Comparison of ENCODE assay signal across 11 cellular contexts in the genomic region with DNA sequence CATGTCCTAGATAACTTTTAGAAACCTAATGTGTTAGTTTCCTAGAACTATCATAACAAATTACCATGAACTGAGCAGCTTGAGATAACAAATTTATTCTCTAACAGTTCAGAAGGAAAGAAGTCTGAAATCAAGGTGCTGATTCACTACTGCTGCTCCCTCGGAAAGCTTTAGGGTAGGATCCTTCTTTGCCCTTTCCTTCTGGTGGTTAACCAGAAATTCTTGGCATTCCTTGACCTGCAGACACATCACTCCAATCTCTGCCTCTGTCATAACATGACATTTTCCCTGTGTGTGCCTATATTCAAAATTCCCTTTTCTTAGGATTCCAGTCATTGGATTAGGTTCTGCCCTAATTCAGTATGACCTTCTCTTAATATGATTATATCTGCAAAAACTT.
DNase-seq lines count a peak whose midpoint lies in the region; ATAC-seq, FAIRE-seq and TF ChIP-seq lines count a peak whose summit lies in the region.
"Had no signal": no experiment of that assay in that cellular context is flagged by ENCODE, and none has a peak within 500 bp of the region (broad histone marks: within the 10 kb centered on the region; RNA-seq: fewer than 3 reads in every experiment).

No MANE protein-coding gene starts in this region.

- peak; percentile 2 for DNase-seq in H7
- peak in 1 of 2 experiments; percentile 52 for DNase-seq in SJSA1 (ENCODE audit: low read depth in 1 of 2, low spot score in 2 of 2)
- DNase-seq in fibroblast of lung (ENCODE audit: low read depth in 2 of 2), result peak; percentile 46 to 78
- DNase-seq in retinal pigment epithelial cell (ENCODE audit: low read depth), result peak; percentile 49
- no peak for DNase-seq in right lobe of liver
- no peak for DNase-seq in caudate nucleus (lab: John Stamatoyannopoulos, UW)
- no peak for DNase-seq in kidney
- DNase-seq: activated naive CD8-positive, alpha-beta T cell treated with anti-CD3 and anti-CD28 coated beads for 36 hours; effector memory CD4-positive, alpha-beta T cell had no signal

- H3K27ac ChIP-seq in SJSA1 (peak overlapping the region; percentile 21; the same call in 1 of the 2 replicates), fibroblast of lung (ENCODE audit: insufficient read depth, low read length) (no peak overlapping the region), right lobe of liver (no peak overlapping the region), caudate nucleus (ENCODE audit: low read depth, low read length) (no peak overlapping the region), kidney (ENCODE audit: low read depth in 2 of 2, low read length in 2 of 2) (no peak overlapping the region)

- FAIRE-seq in kidney (lab: Jason Lieb, UNC), result no peak
- FAIRE-seq: GM12892 had no signal

- H3K27me3 ChIP-seq in H7 (ENCODE audit: control insufficient read depth, insufficient read depth, low read length), result no peaks in the 10 kb centered on the region
- no peaks in the 10 kb centered on the region for H3K27me3 ChIP-seq in SJSA1 (replicated peaks)
- no peaks in the 10 kb centered on the region for H3K27me3 ChIP-seq in fibroblast of lung (ENCODE audit: control insufficient read depth, insufficient read depth, low read length)
- H3K27me3 ChIP-seq in right lobe of liver, result no peaks in the 10 kb centered on the region

- peaks cover 14% of the 10 kb centered on the region for H3K4me1 ChIP-seq in SJSA1 (replicated peaks)
- no peaks in the 10 kb centered on the region for H3K4me1 ChIP-seq in fibroblast of lung (ENCODE audit: control insufficient read depth, extremely low read depth, insufficient read depth, low read length)
- no peaks in the 10 kb centered on the region for H3K4me1 ChIP-seq in right lobe of liver
- H3K4me1 ChIP-seq in kidney (ENCODE audit: control insufficient read depth in 1 of 2, insufficient read depth in 1 of 2, low read depth in 1 of 2, low read length in 2 of 2), result no peaks in the 10 kb centered on the region

- TF ChIP-seq CTCF in fibroblast of lung (conservative IDR thresholded peaks at IDR 0.05 in 1 of 2, IDR thresholded peaks at IDR 0.05 in 1 of 2; ENCODE audit: low read depth in 1 of 2, low read length in 2 of 2), result no peak
- TF ChIP-seq CTCF in retinal pigment epithelial cell (conservative IDR thresholded peaks at IDR 0.05; ENCODE audit: low read depth, low read length), result no peak
- TF ChIP-seq CTCF in right lobe of liver (IDR thresholded peaks at IDR 0.05), result no peak
- no peak for TF ChIP-seq CTCF in kidney (IDR thresholded peaks at IDR 0.05; ENCODE audit: borderline replicate concordance, extremely low read depth, insufficient read depth)

- intact Hi-C loops in right lobe of liver (cut with DNase I), result no loop called here
- intact Hi-C loops in kidney (cut with DNase I), result no loop called here

- ATAC-seq in HG03460 (IDR thresholded peaks at IDR 0.05; ENCODE audit: unreplicated experiment) (no peak), right lobe of liver (no peak)

- H3K9ac ChIP-seq in fibroblast of lung (ENCODE audit: insufficient read depth, low read length), result no peak overlapping the region
- H3K9ac ChIP-seq in kidney (ENCODE audit: low read length in 2 of 2), result no peak overlapping the region

- H3K4me2 ChIP-seq in fibroblast of lung (ENCODE audit: extremely low read depth, insufficient read depth, low read length), result no peak overlapping the region

- H3K79me2 ChIP-seq in fibroblast of lung (ENCODE audit: control insufficient read depth, insufficient read depth, low read length), result no peaks in the 10 kb centered on the region

- no peaks in the 10 kb centered on the region for H3K9me3 ChIP-seq in SJSA1 (replicated peaks)
- H3K9me3 ChIP-seq in fibroblast of lung (ENCODE audit: control insufficient read depth, insufficient read depth, low read depth, low read length), result no peaks in the 10 kb centered on the region
- no peaks in the 10 kb centered on the region for H3K9me3 ChIP-seq in right lobe of liver
- no peaks in the 10 kb centered on the region for H3K9me3 ChIP-seq in kidney (ENCODE audit: control insufficient read depth in 1 of 2, low read length in 2 of 2)

- no peaks in the 10 kb centered on the region for H4K20me1 ChIP-seq in fibroblast of lung (ENCODE audit: control insufficient read depth, extremely low read depth, insufficient read depth, low read length)

- no peak overlapping the region for H2AFZ ChIP-seq in fibroblast of lung (ENCODE audit: low read length)

- 63% methylated on average over 1 of the region's 1 CpG for WGBS in right lobe of liver (ENCODE audit: insufficient coverage, low coverage, low lambda C conversion rate, missing lambda C conversion rate)

- H3K36me3 ChIP-seq in H7 (replicated peaks; ENCODE audit: control insufficient read depth, insufficient read depth, low read length) (no peaks in the 10 kb centered on the region), SJSA1 (no peaks in the 10 kb centered on the region), fibroblast of lung (ENCODE audit: control insufficient read depth, insufficient read depth, low read length) (no peaks in the 10 kb centered on the region), right lobe of liver (no peaks in the 10 kb centered on the region), kidney (ENCODE audit: control insufficient read depth in 1 of 2, insufficient read depth in 2 of 2, low read length in 2 of 2) (no peaks in the 10 kb centered on the region)

- TF ChIP-seq POLR2A in right lobe of liver (IDR thresholded peaks at IDR 0.05), result no peak

- H3K4me3 ChIP-seq in H7 (ENCODE audit: insufficient read depth, low read depth, low read length) (no peak overlapping the region), SJSA1 (no peak overlapping the region), fibroblast of lung (replicated peaks in 1 of 4; ENCODE audit: control extremely low read depth in 1 of 4, insufficient read depth in 1 of 4, low read depth in 3 of 4, low read length in 4 of 4) (no peak overlapping the region), retinal pigment epithelial cell (ENCODE audit: low read length) (no peak overlapping the region), right lobe of liver (no peak overlapping the region), kidney (ENCODE audit: low read length in 2 of 2) (no peak overlapping the region)

Comparison
In these comparisons a context has a peak if more than half of its experiments do, and no peak if none do; other contexts are left out.
1. DNase-seq: peak in H7 (single experiment), fibroblast of lung (2 of 2) and retinal pigment epithelial cell (single experiment); none in right lobe of liver (0 of 3), caudate nucleus (0 of 61) and kidney (single experiment).